10 cellular contexts compared by ENCODE assay signal in genomic region chr13:55244991-55245644, GRCh38.
DNase-seq lines count a peak whose midpoint lies in the region; ATAC-seq and TF ChIP-seq lines count a peak whose summit lies in the region.
"Had no signal": no experiment of that assay in that cellular context is flagged by ENCODE, and none has a peak within 500 bp of the region (broad histone marks: within the 10 kb centered on the region; RNA-seq: fewer than 3 reads in every experiment).

No MANE protein-coding gene starts in this region.

- peak overlapping the region; percentile 0 for H3K27ac ChIP-seq in iPS-20b (ENCODE audit: low read length)

- ATAC-seq in HG03095 (IDR thresholded peaks at IDR 0.05; ENCODE audit: unreplicated experiment) (no peak), HG03139 (IDR thresholded peaks at IDR 0.05; ENCODE audit: unreplicated experiment) (no peak)

- POLR2A ChIA-PET in HEK293T (lab: Yijun Ruan, JAX) = no interaction called here

- H3K27me3 ChIP-seq in iPS-20b (ENCODE audit: insufficient read depth, low read length) = no peaks in the 10 kb centered on the region

- H3K4me1 ChIP-seq in iPS-20b (ENCODE audit: insufficient read depth, low read length) = peaks cover 5% of the 10 kb centered on the region; the same call in 1 of the 2 replicates

- H3K9ac ChIP-seq in iPS-20b (ENCODE audit: low read depth, low read length) = no peak overlapping the region; the same call in 1 of the 2 replicates

- no peaks in the 10 kb centered on the region for H3K36me3 ChIP-seq in iPS-20b (ENCODE audit: insufficient read depth, low read depth, low read length)

- no peaks in the 10 kb centered on the region; the same call in 1 of the 2 replicates for H3K9me3 ChIP-seq in iPS-20b (ENCODE audit: insufficient read depth, low read depth, low read length)

- peak; percentile 58 for DNase-seq in DMS53 (lab: John Stamatoyannopoulos, UW)
- peak; percentile 26 for DNase-seq in HEK293T (ENCODE audit: extremely low spot score)
- peak; percentile 9 for DNase-seq in RPMI8226
- DNase-seq in C1 segment of cervical spinal cord (lab: John Stamatoyannopoulos, UW) = no peak
- no peak for DNase-seq in midbrain (lab: John Stamatoyannopoulos, UW)
- DNase-seq: activated CD4-positive, alpha-beta T cell treated with anti-CD3 and anti-CD28 coated beads, Interleukin-2, amount 50 U/mL, for 48 hours; stimulated activated CD4-positive, alpha-beta T cell treated with anti-CD3 and anti-CD28 coated beads, Interleukin-12 subunit alpha, Interleukin-12 subunit beta, amount 100 ng/mL, for 4 hours had no signal

- CTCF ChIA-PET in HEK293T (lab: Yijun Ruan, JAX) = interaction anchor here (0.6 to 2.1 kb wide), 4 partner anchors 609 to 1995 kb away, joined by 3 to 6 read pairs (median 4); no protein-coding TSS in a partner anchor

- H3K4me3 ChIP-seq in iPS-20b (ENCODE audit: low read length) = no peak overlapping the region

TF ChIP-seq in HEK293T, 16 proteins besides CTCF, POLR2A, EP300 and RAD21:
- no peak for TF ChIP-seq FOXM1 (IDR thresholded peaks at IDR 0.05; ENCODE audit: borderline replicate concordance)
- TF ChIP-seq LEF1 (IDR thresholded peaks at IDR 0.05; ENCODE audit: borderline replicate concordance) = no peak
- TF ChIP-seq ZNF384 (IDR thresholded peaks at IDR 0.05) = no peak
- no peak for TF ChIP-seq NFRKB (IDR thresholded peaks at IDR 0.05)

Comparison
In these comparisons a context has a peak if more than half of its experiments do, and no peak if none do; other contexts are left out.
1. DNase-seq: peak in DMS53 (single experiment), HEK293T (single experiment) and RPMI8226 (single experiment); none in C1 segment of cervical spinal cord (0 of 14) and midbrain (single experiment).